In the genomic region with DNA sequence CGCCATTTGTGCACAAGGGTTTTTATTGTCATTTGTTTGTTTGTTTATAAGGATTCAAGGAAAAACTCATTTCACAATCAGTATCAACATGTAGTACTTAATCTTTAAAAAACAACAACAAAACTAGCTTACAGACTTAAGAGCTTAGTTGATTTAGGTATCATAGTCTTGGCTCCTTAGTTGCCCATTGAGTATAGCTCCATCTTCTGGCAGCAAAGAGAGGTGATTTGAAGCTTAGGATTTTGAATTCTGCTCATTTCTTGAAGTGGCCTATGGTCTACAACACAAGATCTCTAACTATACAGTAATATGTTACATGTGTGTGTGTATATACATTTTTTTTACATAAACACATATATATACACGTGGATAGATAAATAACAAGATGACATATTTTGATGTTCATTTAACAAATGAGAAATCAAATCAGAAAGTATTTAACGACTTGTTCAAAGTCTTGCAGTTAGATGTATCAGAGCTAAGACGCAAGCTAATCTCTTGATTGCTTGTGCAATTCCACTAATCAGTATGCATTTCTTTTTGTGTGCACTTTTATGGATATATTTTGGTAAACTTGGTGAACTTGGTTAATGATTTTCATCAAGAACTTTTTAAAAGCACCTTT, we compare ENCODE assay signal across 8 cellular contexts.
DNase-seq lines count a peak whose midpoint lies in the region; ATAC-seq, FAIRE-seq and TF ChIP-seq lines count a peak whose summit lies in the region.

No MANE protein-coding gene starts in this region.

- peak in 2 of 3 donors; percentile 43 to 66 for TF ChIP-seq CTCF in breast epithelium (IDR thresholded peaks at IDR 0.05)
- peak; percentile 76 for TF ChIP-seq CTCF in HepG2 (CRISPR knock-in tag; IDR thresholded peaks at IDR 0.05)

- H3K4me1 Mint-ChIP-seq in T-helper 2 cell treated with Interferon-gamma antibody and Interleukin-4, amounts not matched to agents 5 μg/mL and 100 μg/mL, for 36 hours (ENCODE audit: low read depth): peaks cover 9% of the 10 kb centered on the region

- POLR2A ChIA-PET in HepG2 (lab: Yijun Ruan, JAX): interaction anchor here (1.0 kb wide), 1 partner anchor 394 kb away, joined by 3 read pairs; no protein-coding TSS in a partner anchor

- H2AFZ ChIP-seq in HepG2 (ENCODE audit: low read length): no peak overlapping the region

- no peak overlapping the region for H3K9ac ChIP-seq in HepG2 (ENCODE audit: insufficient read depth, low read depth, low read length)

- TF ChIP-seq EP300 in HepG2 (IDR thresholded peaks at IDR 0.05; ENCODE audit: low read depth in 2 of 2, low read length in 2 of 2) (no peak), HepG2 (CRISPR knock-in tag; IDR thresholded peaks at IDR 0.05; ENCODE audit: borderline replicate concordance) (no peak)

- FAIRE-seq in H54 (lab: Jason Lieb, UNC): peak; percentile 84
- FAIRE-seq in HepG2 (lab: Jason Lieb, UNC): peak; percentile 82

- WGBS in HepG2 (ENCODE audit: low lambda C conversion rate): 58% methylated on average over 4 of the region's 4 CpGs

- CTCF ChIA-PET in HepG2 (lab: Yijun Ruan, JAX; ENCODE audit: low intra/inter-chr PET ratio, low total read pairs): interaction anchor here (0.8 to 2.1 kb wide), 3 partner anchors 392 to 442 kb away, joined by 3 to 10 read pairs (median 9); no protein-coding TSS in a partner anchor

- no peaks in the 10 kb centered on the region for H3K79me2 ChIP-seq in HepG2 (ENCODE audit: insufficient read depth, low read length)

- H3K4me3 Mint-ChIP-seq in T-helper 2 cell treated with Interferon-gamma antibody and Interleukin-4, amounts not matched to agents 5 μg/mL and 100 μg/mL, for 36 hours: no peak overlapping the region

- H3K36me3 ChIP-seq in breast epithelium: no peaks in the 10 kb centered on the region
- no peaks in the 10 kb centered on the region for H3K36me3 ChIP-seq in HepG2 (replicated peaks in 1 of 2; ENCODE audit: control insufficient read depth in 1 of 2, insufficient read depth in 2 of 2, low read length in 2 of 2)

- H3K9me3 ChIP-seq in breast epithelium (no peaks in the 10 kb centered on the region), HepG2 (ENCODE audit: low read length) (no peaks in the 10 kb centered on the region)

- intact Hi-C loops in breast epithelium (cut with DNase I; ENCODE audit: low total_unique reads): no loop called here
- intact Hi-C loops in HepG2 (cut with micrococcal nuclease; ENCODE audit: unreplicated experiment): loop anchor here (1.0 kb wide), 1 partner anchor 392 kb away; no protein-coding TSS in a partner anchor

- H3K9me3 Mint-ChIP-seq in T-helper 2 cell treated with Interferon-gamma antibody and Interleukin-4, amounts not matched to agents 5 μg/mL and 100 μg/mL, for 36 hours: peaks cover 13% of the 10 kb centered on the region

- H3K27me3 ChIP-seq in breast epithelium: no peaks in the 10 kb centered on the region
- H3K27me3 ChIP-seq in HepG2 (ENCODE audit: control insufficient read depth in 1 of 2, insufficient read depth in 2 of 2, low read length in 2 of 2): no peaks in the 10 kb centered on the region; a peak in 1 of 5 replicates

- H3K4me3 ChIP-seq in breast epithelium (no peak overlapping the region), HepG2 (replicated peaks in 1 of 3; ENCODE audit: insufficient read depth in 1 of 3, low read depth in 2 of 3, low read length in 3 of 3) (no peak overlapping the region)

- no peak overlapping the region for H3K27ac Mint-ChIP-seq in T-helper 2 cell treated with Interferon-gamma antibody and Interleukin-4, amounts not matched to agents 5 μg/mL and 100 μg/mL, for 36 hours

- TF ChIP-seq POLR2A in H54 (IDR thresholded peaks at IDR 0.05; ENCODE audit: low read depth, low read length) (no peak), breast epithelium (IDR thresholded peaks at IDR 0.05) (no peak), HepG2 (IDR thresholded peaks at IDR 0.05; ENCODE audit: insufficient read depth in 1 of 2, low read depth in 2 of 2, low read length in 2 of 2) (no peak)

- H3K27ac ChIP-seq in breast epithelium (no peak overlapping the region), HepG2 (ENCODE audit: extremely low read length, insufficient read depth, low read length) (no peak overlapping the region)

- DNase-seq in COLO829 (ENCODE audit: low spot score): peak; percentile 42
- peak; percentile 27 for DNase-seq in H54 (ENCODE audit: insufficient read length, low spot score)
- peak; percentile 56 for DNase-seq in NCI-H82 treated with DMSO at 0.1 percent for 48 hours (lab: John Stamatoyannopoulos, UW; ENCODE audit: unreplicated experiment)
- DNase-seq in breast epithelium (ENCODE audit: low spot score in 2 of 2): no peak
- DNase-seq in HepG2 (ENCODE audit: low spot score): peak; percentile 37
- DNase-seq in T-helper 2 cell treated with Interferon-gamma antibody and Interleukin-4, amounts not matched to agents 5 μg/mL and 100 μg/mL, for 36 hours (ENCODE audit: low spot score): no peak
- DNase-seq in effector CD8-positive, alpha-beta T cell (lab: John Stamatoyannopoulos, UW): no peak

- no peak for TF ChIP-seq RAD21 in HepG2 (CRISPR knock-in tag; IDR thresholded peaks at IDR 0.05)

- H4K20me1 ChIP-seq in HepG2 (ENCODE audit: insufficient read depth, low read length): no peaks in the 10 kb centered on the region

- no peak overlapping the region for H3K4me2 ChIP-seq in HepG2 (ENCODE audit: low read depth, low read length)

- in situ Hi-C loops in HepG2 (cut with HindIII; ENCODE audit: extremely low pct_ligation_motif_present, low pct_unique_long_range_greater_than_20kb): loop anchor here (10.0 kb wide), 1 partner anchor 392 kb away; no protein-coding TSS in a partner anchor

- no TSS peak for BruUV-seq in HepG2 (replicated peaks; lab: Mats Ljungman, UMichigan)

- ATAC-seq in HepG2 (peak; percentile 60), HG03460 (IDR thresholded peaks at IDR 0.05; ENCODE audit: unreplicated experiment) (no peak)

- no peaks in the 10 kb centered on the region for H3K36me3 Mint-ChIP-seq in T-helper 2 cell treated with Interferon-gamma antibody and Interleukin-4, amounts not matched to agents 5 μg/mL and 100 μg/mL, for 36 hours (ENCODE audit: low read depth)

- H3K27me3 Mint-ChIP-seq in T-helper 2 cell treated with Interferon-gamma antibody and Interleukin-4, amounts not matched to agents 5 μg/mL and 100 μg/mL, for 36 hours (ENCODE audit: low read depth): no peaks in the 10 kb centered on the region

- H3K4me1 ChIP-seq in breast epithelium (no peaks in the 10 kb centered on the region), HepG2 (ENCODE audit: insufficient read depth, low read length) (no peaks in the 10 kb centered on the region)

TF ChIP-seq in HepG2, 621 proteins besides CTCF, POLR2A, EP300 and RAD21 (continues in another document):
- TF ChIP-seq, protein P1, sequence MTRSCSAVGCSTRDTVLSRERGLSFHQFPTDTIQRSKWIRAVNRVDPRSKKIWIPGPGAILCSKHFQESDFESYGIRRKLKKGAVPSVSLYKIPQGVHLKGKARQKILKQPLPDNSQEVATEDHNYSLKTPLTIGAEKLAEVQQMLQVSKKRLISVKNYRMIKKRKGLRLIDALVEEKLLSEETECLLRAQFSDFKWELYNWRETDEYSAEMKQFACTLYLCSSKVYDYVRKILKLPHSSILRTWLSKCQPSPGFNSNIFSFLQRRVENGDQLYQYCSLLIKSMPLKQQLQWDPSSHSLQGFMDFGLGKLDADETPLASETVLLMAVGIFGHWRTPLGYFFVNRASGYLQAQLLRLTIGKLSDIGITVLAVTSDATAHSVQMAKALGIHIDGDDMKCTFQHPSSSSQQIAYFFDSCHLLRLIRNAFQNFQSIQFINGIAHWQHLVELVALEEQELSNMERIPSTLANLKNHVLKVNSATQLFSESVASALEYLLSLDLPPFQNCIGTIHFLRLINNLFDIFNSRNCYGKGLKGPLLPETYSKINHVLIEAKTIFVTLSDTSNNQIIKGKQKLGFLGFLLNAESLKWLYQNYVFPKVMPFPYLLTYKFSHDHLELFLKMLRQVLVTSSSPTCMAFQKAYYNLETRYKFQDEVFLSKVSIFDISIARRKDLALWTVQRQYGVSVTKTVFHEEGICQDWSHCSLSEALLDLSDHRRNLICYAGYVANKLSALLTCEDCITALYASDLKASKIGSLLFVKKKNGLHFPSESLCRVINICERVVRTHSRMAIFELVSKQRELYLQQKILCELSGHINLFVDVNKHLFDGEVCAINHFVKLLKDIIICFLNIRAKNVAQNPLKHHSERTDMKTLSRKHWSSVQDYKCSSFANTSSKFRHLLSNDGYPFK (CRISPR knock-in tag; IDR thresholded peaks at IDR 0.05; ENCODE audit: borderline replicate concordance): no peak
- peak; percentile 88 for TF ChIP-seq SMC3 (IDR thresholded peaks at IDR 0.05; ENCODE audit: low read length)
- no peak for TF ChIP-seq SNRNP70 (IDR thresholded peaks at IDR 0.05; ENCODE audit: low read depth, low read length)
- TF ChIP-seq ZNF205 (CRISPR knock-in tag; IDR thresholded peaks at IDR 0.05): no peak
- peak in 1 of 2 experiments; percentile 34; a peak in 1 of 4 replicates for TF ChIP-seq KLF16 (CRISPR knock-in tag; IDR thresholded peaks at IDR 0.05)
- TF ChIP-seq, protein P2, sequence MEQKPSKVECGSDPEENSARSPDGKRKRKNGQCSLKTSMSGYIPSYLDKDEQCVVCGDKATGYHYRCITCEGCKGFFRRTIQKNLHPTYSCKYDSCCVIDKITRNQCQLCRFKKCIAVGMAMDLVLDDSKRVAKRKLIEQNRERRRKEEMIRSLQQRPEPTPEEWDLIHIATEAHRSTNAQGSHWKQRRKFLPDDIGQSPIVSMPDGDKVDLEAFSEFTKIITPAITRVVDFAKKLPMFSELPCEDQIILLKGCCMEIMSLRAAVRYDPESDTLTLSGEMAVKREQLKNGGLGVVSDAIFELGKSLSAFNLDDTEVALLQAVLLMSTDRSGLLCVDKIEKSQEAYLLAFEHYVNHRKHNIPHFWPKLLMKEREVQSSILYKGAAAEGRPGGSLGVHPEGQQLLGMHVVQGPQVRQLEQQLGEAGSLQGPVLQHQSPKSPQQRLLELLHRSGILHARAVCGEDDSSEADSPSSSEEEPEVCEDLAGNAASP (CRISPR knock-in tag; IDR thresholded peaks at IDR 0.05; ENCODE audit: borderline replicate concordance): 0 out of 2 replicates have a peak, but pooled peaks have one; percentile 26
- no peak for TF ChIP-seq TBX3 (IDR thresholded peaks at IDR 0.05; ENCODE audit: borderline replicate concordance)

Comparison
In these comparisons a context has a peak if more than half of its experiments do, and no peak if none do; other contexts are left out.
1. DNase-seq: peak in COLO829 (single experiment), H54 (single experiment), NCI-H82 treated with DMSO at 0.1 percent for 48 hours (single experiment) and HepG2 (single experiment); none in breast epithelium (0 of 2), T-helper 2 cell treated with Interferon-gamma antibody and Interleukin-4, amounts not matched to agents 5 μg/mL and 100 μg/mL, for 36 hours (single experiment) and effector CD8-positive, alpha-beta T cell (single experiment).